23 cellular contexts compared by ENCODE assay signal in genomic region chr18:37231251-37231650, GRCh38.
"Had no signal": no experiment of that assay in that cellular context is flagged by ENCODE, and none has a peak within 500 bp of the region (broad histone marks: within the 10 kb centered on the region; RNA-seq: fewer than 3 reads in every experiment).

No MANE protein-coding gene starts in this region.

- H3K9ac ChIP-seq: neural progenitor cell, parathyroid adenoma had no signal

- H2AFZ ChIP-seq: neural progenitor cell, parathyroid adenoma had no signal

- H3K4me2 ChIP-seq: neural progenitor cell had no signal

- H3K9me3 ChIP-seq: ovary, psoas muscle, right lobe of liver, sigmoid colon, stomach, thoracic aorta, thyroid gland, tibial nerve, upper lobe of left lung, vagina had no signal

- H3K27me3 ChIP-seq: neural progenitor cell, ovary, right lobe of liver, sigmoid colon, stomach, thyroid gland, tibial nerve, upper lobe of left lung, vagina had no signal

- H3K36me3 ChIP-seq: neural progenitor cell, ovary, right lobe of liver, sigmoid colon, stomach, thoracic aorta, thyroid gland, upper lobe of left lung, vagina had no signal

- DNase-seq: occipital lobe; ovary; psoas muscle; right cardiac atrium; sigmoid colon; small intestine; stimulated activated CD4-positive, alpha-beta T cell treated with anti-CD3 and anti-CD28 coated beads, Interleukin-15, amount 100 ng/mL, for 24 hours; stimulated activated CD4-positive, alpha-beta T cell treated with anti-CD3 and anti-CD28 coated beads, Interleukin-2, amount 100 ng/mL, for 24 hours; stimulated activated CD4-positive, alpha-beta T cell treated with anti-CD3 and anti-CD28 coated beads, Interleukin-2, amount 100 ng/mL, for 48 hours; stimulated activated CD4-positive, alpha-beta T cell treated with anti-CD3 and anti-CD28 coated beads, Interleukin-4, amount 100 ng/mL, for 24 hours; stimulated activated naive B cell treated with anti-CD40 and anti-IgM and Interleukin-4, amounts not matched to agents 10 μg/mL and 1 μg/mL and 100 μg/mL, for 72 hours; stimulated activated naive CD4-positive, alpha-beta T cell treated with Interleukin-2 at 50 U/mL for 16 hours; stomach; thyroid gland; trophoblast cell; upper lobe of left lung had no signal

- H3K27ac ChIP-seq: neural progenitor cell, ovary, parathyroid adenoma, psoas muscle, right lobe of liver, sigmoid colon, stomach, thoracic aorta, thyroid gland, tibial nerve, upper lobe of left lung, vagina had no signal

- ATAC-seq: psoas muscle; right lobe of liver; stimulated activated effector memory CD8-positive, alpha-beta T cell treated with anti-CD3 and anti-CD28 coated beads, Interleukin-12 subunit alpha, Interleukin-12 subunit beta, amount 100 ng/mL, for 72 hours; stimulated activated naive B cell treated with anti-CD40 and anti-IgM and Interleukin-4, amounts not matched to agents 10 μg/mL and 1 μg/mL and 100 μg/mL, for 72 hours had no signal

- H3K79me2 ChIP-seq: parathyroid adenoma had no signal

- H3K4me3 ChIP-seq: neural progenitor cell, ovary, psoas muscle, right lobe of liver, sigmoid colon, stomach, thoracic aorta, thyroid gland, tibial nerve, upper lobe of left lung, vagina had no signal

- H3K4me1 ChIP-seq: neural progenitor cell, parathyroid adenoma, psoas muscle, right lobe of liver, thyroid gland, tibial nerve, vagina had no signal
